In genomic region chr12:67268896-67269631, GRCh38 we compare ENCODE assay signal across 8 cellular contexts. TPM values are rescaled to one million over a fixed set of nuclear protein-coding genes. Genes with fewer than 3 reads are reported as not detected.
DNase-seq lines count a peak whose midpoint lies in the region; ATAC-seq, FAIRE-seq and TF ChIP-seq lines count a peak whose summit lies in the region.

CAND1 (plus strand) TSS chr12:67269358; CDS start chr12:67269718, 360 bp downstream.

- FAIRE-seq in urothelium cell line (lab: Jason Lieb, UNC): no peak

- peak; percentile 98 to 99 for DNase-seq in NCI-H187 (lab: John Stamatoyannopoulos, UW)
- peak; percentile 88 to 99 (median 93) for DNase-seq in T-helper 2 cell
- peak; percentile 90 to 100 (median 98) for DNase-seq in anterior cingulate cortex (lab: John Stamatoyannopoulos, UW)
- DNase-seq in left ventricle myocardium superior: peak; percentile 97
- peak; percentile 98 for DNase-seq in psoas muscle
- DNase-seq in urothelium cell line (ENCODE audit: low spot score): peak; percentile 89

- peaks cover 25% of the 10 kb centered on the region for H3K4me1 ChIP-seq in psoas muscle

- H3K27me3 ChIP-seq in psoas muscle (ENCODE audit: insufficient read depth in 3 of 3, low read length in 2 of 3): no peaks in the 10 kb centered on the region

- ATAC-seq in GM18499 (IDR thresholded peaks at IDR 0.05; ENCODE audit: insufficient read depth, unreplicated experiment) (peak; percentile 77), HG02943 (IDR thresholded peaks at IDR 0.05; ENCODE audit: low read depth, unreplicated experiment) (peak; percentile 82), left ventricle myocardium superior (peak; percentile 93), psoas muscle (peak; percentile 88 to 94 (median 91))

- H3K36me3 ChIP-seq in psoas muscle (ENCODE audit: insufficient read depth in 1 of 2, low read depth in 1 of 2): no peaks in the 10 kb centered on the region

- TF ChIP-seq CTCF in psoas muscle (IDR thresholded peaks at IDR 0.05): peak; percentile 4

- no peaks in the 10 kb centered on the region for H3K9me3 ChIP-seq in psoas muscle

- H3K4me3 ChIP-seq in psoas muscle: peak within 1 kb of the TSS; percentile 93

- WGBS in psoas muscle, 3 donors: 0 to 1% (median 0%) methylated on average over 60 to 61 of the region's 61 CpGs

- H3K27ac ChIP-seq in psoas muscle: peak within 1 kb of the TSS; percentile 93

- intact Hi-C loops in left ventricle myocardium superior (cut with micrococcal nuclease) (no loop called here), psoas muscle (cut with DNase I) (loop anchor here in 1 of 2 donors (5.0 kb wide), 2 partner anchors 1102 to 1418 kb away; partner anchors contain the start of genes NUP107 and TMBIM4)

RNA-seq across cellular contexts. Expression of gene CAND1, which starts in this region (rescaled TPM):
- total RNA-seq in left ventricle myocardium superior (38.3 TPM), psoas muscle (10 to 100 TPM; 27.9 to 48.6 (median 32.9) TPM)
- polyA plus RNA-seq in psoas muscle: 10 to 100 TPM in 2 of 3 donors, 1 to 10 TPM in 1; 9.1 to 14.3 (median 13.2) TPM

Comparison
In these comparisons a context has a peak if more than half of its experiments do, and no peak if none do; other contexts are left out.
1. Peak in every context shown above with its lines: DNase-seq, ATAC-seq, H3K4me3 ChIP-seq and H3K27ac ChIP-seq.